In the genomic region with DNA sequence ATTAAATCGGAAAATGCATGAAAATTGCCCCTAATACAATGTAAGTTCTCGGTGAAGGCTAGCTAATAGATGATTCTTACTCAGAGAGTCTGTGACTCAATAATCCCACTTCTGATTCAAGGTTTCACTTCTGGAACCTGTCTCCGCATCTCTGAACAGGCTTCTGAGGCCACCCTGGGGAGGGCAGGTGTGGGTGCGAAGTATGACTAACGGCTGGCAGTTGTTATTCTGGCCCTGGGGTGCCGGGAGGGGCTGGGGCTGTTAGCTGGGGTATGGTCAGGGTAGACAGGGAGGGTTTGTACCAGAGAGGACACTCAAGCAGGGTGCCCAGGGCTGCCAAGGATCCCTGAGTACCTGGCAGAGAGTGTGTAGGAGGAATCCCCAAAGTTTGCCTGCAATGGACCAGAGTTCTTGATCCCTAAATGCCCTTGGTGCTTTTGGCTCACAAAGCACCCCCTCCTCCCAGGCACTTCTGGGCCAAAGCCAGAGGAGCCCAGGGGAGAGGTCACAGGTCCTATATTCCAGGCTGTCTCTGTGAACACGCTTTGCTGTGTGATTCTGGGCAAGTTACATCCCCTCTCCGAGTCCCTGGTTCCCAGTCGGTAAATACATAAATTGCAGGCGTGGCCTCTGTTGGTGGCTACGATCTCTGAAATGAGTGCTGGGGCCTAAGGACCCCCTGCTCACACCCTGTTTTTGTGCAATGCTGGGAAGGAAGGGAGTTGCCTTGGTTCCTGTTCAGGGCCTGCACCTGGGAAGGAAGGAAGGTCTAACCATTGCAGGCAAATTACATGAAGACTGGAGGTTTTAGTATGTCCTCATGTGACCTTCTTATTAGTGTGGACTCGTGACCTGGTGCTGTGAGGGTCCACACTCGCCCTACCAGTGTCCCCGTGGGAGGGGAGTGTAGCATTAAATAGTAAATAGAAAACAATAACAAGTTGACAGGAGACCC, we compare ENCODE assay signal across 1 cellular context.
TF ChIP-seq lines count a peak whose summit lies in the region.

No MANE protein-coding gene starts in this region.

TF ChIP-seq in H1, 55 proteins besides CTCF, POLR2A, EP300 and RAD21:
- TF ChIP-seq, protein P1, sequence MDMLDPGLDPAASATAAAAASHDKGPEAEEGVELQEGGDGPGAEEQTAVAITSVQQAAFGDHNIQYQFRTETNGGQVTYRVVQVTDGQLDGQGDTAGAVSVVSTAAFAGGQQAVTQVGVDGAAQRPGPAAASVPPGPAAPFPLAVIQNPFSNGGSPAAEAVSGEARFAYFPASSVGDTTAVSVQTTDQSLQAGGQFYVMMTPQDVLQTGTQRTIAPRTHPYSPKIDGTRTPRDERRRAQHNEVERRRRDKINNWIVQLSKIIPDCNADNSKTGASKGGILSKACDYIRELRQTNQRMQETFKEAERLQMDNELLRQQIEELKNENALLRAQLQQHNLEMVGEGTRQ (IDR thresholded peaks at IDR 0.05; ENCODE audit: low read length), result no peak
- no peak for TF ChIP-seq ATF2 (IDR thresholded peaks at IDR 0.05; ENCODE audit: low read length)
- no peak for TF ChIP-seq JUND (IDR thresholded peaks at IDR 0.05; ENCODE audit: low read length)
- no peak for TF ChIP-seq CBX5 (IDR thresholded peaks at IDR 0.05; ENCODE audit: low read depth, low read length)
- TF ChIP-seq CREB1 (IDR thresholded peaks at IDR 0.05), result no peak
- no peak for TF ChIP-seq RNF2 (IDR thresholded peaks at IDR 0.05; ENCODE audit: borderline replicate concordance, low read depth, low read length, missing control alignments, poor library complexity, severe bottlenecking)
- no peak for TF ChIP-seq MAX (IDR thresholded peaks at IDR 0.05)
- TF ChIP-seq, protein P2, sequence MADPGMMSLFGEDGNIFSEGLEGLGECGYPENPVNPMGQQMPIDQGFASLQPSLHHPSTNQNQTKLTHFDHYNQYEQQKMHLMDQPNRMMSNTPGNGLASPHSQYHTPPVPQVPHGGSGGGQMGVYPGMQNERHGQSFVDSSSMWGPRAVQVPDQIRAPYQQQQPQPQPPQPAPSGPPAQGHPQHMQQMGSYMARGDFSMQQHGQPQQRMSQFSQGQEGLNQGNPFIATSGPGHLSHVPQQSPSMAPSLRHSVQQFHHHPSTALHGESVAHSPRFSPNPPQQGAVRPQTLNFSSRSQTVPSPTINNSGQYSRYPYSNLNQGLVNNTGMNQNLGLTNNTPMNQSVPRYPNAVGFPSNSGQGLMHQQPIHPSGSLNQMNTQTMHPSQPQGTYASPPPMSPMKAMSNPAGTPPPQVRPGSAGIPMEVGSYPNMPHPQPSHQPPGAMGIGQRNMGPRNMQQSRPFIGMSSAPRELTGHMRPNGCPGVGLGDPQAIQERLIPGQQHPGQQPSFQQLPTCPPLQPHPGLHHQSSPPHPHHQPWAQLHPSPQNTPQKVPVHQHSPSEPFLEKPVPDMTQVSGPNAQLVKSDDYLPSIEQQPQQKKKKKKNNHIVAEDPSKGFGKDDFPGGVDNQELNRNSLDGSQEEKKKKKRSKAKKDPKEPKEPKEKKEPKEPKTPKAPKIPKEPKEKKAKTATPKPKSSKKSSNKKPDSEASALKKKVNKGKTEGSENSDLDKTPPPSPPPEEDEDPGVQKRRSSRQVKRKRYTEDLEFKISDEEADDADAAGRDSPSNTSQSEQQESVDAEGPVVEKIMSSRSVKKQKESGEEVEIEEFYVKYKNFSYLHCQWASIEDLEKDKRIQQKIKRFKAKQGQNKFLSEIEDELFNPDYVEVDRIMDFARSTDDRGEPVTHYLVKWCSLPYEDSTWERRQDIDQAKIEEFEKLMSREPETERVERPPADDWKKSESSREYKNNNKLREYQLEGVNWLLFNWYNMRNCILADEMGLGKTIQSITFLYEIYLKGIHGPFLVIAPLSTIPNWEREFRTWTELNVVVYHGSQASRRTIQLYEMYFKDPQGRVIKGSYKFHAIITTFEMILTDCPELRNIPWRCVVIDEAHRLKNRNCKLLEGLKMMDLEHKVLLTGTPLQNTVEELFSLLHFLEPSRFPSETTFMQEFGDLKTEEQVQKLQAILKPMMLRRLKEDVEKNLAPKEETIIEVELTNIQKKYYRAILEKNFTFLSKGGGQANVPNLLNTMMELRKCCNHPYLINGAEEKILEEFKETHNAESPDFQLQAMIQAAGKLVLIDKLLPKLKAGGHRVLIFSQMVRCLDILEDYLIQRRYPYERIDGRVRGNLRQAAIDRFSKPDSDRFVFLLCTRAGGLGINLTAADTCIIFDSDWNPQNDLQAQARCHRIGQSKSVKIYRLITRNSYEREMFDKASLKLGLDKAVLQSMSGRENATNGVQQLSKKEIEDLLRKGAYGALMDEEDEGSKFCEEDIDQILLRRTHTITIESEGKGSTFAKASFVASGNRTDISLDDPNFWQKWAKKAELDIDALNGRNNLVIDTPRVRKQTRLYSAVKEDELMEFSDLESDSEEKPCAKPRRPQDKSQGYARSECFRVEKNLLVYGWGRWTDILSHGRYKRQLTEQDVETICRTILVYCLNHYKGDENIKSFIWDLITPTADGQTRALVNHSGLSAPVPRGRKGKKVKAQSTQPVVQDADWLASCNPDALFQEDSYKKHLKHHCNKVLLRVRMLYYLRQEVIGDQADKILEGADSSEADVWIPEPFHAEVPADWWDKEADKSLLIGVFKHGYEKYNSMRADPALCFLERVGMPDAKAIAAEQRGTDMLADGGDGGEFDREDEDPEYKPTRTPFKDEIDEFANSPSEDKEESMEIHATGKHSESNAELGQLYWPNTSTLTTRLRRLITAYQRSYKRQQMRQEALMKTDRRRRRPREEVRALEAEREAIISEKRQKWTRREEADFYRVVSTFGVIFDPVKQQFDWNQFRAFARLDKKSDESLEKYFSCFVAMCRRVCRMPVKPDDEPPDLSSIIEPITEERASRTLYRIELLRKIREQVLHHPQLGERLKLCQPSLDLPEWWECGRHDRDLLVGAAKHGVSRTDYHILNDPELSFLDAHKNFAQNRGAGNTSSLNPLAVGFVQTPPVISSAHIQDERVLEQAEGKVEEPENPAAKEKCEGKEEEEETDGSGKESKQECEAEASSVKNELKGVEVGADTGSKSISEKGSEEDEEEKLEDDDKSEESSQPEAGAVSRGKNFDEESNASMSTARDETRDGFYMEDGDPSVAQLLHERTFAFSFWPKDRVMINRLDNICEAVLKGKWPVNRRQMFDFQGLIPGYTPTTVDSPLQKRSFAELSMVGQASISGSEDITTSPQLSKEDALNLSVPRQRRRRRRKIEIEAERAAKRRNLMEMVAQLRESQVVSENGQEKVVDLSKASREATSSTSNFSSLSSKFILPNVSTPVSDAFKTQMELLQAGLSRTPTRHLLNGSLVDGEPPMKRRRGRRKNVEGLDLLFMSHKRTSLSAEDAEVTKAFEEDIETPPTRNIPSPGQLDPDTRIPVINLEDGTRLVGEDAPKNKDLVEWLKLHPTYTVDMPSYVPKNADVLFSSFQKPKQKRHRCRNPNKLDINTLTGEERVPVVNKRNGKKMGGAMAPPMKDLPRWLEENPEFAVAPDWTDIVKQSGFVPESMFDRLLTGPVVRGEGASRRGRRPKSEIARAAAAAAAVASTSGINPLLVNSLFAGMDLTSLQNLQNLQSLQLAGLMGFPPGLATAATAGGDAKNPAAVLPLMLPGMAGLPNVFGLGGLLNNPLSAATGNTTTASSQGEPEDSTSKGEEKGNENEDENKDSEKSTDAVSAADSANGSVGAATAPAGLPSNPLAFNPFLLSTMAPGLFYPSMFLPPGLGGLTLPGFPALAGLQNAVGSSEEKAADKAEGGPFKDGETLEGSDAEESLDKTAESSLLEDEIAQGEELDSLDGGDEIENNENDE (IDR thresholded peaks at IDR 0.05; ENCODE audit: insufficient replicate concordance, low read length), result no peak
- no peak for TF ChIP-seq FOSL1 (IDR thresholded peaks at IDR 0.05; ENCODE audit: insufficient read depth, low read depth, low read length)
- TF ChIP-seq SIN3A (conservative IDR thresholded peaks at IDR 0.05 in 1 of 2, IDR thresholded peaks at IDR 0.05 in 1 of 2; ENCODE audit: low read depth in 1 of 2, low read length in 2 of 2), result no peak
- no peak for TF ChIP-seq EZH2 (IDR thresholded peaks at IDR 0.05; ENCODE audit: low read depth, low read length, severe bottlenecking)
- no peak for TF ChIP-seq BRCA1 (IDR thresholded peaks at IDR 0.05; ENCODE audit: low read depth, low read length)
- TF ChIP-seq SIRT6 (IDR thresholded peaks at IDR 0.05; ENCODE audit: low read length), result no peak
- no peak for TF ChIP-seq CHD2 (IDR thresholded peaks at IDR 0.05; ENCODE audit: low read length)
- no peak for TF ChIP-seq CTBP2 (IDR thresholded peaks at IDR 0.05; ENCODE audit: borderline replicate concordance, insufficient read depth, insufficient read length, low read length)
- TF ChIP-seq PHF8 (conservative IDR thresholded peaks at IDR 0.05; ENCODE audit: low read depth, low read length), result no peak
